Comparison of ENCODE assay signal across 9 cellular contexts in genomic region chr7:66164356-66164755, GRCh38.
"Had no signal": no experiment of that assay in that cellular context is flagged by ENCODE, and none has a peak within 500 bp of the region (broad histone marks: within the 10 kb centered on the region; RNA-seq: fewer than 3 reads in every experiment).

No MANE protein-coding gene starts in this region.

- H3K27ac Mint-ChIP-seq: HFFc6 had no signal

- H3K4me3 Mint-ChIP-seq: HFFc6 had no signal

- H3K4me1 ChIP-seq: HAP-1 had no signal

- H3K9me3 Mint-ChIP-seq: HFFc6 had no signal

- DNase-seq: GOT3, H7, HFFc6, IMR-90, KG1 had no signal

- ATAC-seq: HCT116 had no signal

- H3K4me3 ChIP-seq: GM23248, HAP-1, K562 had no signal

- H3K9me3 ChIP-seq: HAP-1 had no signal

- H3K36me3 ChIP-seq: HAP-1 had no signal

- H3K27ac ChIP-seq: GM23248 had no signal
